ENCODE assay signal across 1 cellular context in the genomic region with DNA sequence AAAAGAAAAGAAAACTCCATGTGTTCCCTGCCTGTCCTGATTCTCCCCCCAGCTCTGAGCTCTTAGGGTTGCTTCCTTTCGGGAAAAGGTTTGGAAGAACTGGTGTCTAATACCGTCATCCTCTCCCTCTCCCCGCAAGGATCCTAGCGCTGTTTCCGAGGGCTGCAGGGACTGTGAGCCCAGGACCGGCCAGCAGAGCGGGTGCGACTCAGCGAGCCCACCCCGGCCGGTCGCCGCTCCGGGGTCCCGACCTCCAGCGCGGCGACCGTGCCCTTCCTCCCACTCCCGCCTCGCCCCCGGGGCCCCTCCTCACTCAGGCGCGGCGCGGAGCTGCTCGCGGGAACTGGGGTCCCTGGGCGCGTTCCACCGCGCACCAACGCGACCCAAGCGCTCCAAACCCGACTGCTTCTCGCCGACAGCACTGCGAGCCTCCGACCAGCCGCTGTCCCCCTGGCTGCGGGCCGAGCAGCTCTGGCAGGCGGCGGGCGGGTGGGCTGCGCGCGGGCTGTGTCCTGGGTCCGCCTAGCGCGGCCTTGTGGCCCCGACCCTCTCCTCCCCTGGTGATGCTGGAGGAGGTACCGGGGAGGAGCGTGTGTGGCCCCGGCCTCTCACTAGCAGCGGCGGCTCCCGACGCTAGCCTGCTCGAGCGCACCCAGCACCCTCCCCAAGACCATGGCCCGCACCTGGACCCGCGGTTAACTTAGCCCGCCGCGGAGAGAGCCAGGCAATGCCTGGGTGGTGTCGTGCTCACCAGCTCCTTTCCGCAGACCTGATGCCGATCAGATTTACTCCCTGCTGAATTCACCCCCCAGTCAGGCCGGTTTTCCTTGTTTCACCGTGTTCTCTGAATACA.
A peak's percentile ranks its signal among the peaks of the same experiment; 100 is the strongest.
TF ChIP-seq lines count a peak whose summit lies in the region.

A gene (minus strand): TSS at position 509 of the 853 bp plus-strand sequence. CDS start 12,484 bp downstream, outside the sequence.

TF ChIP-seq in HepG2, 621 proteins besides CTCF, POLR2A, EP300 and RAD21 (continued from another document and continues in another):
- TF ChIP-seq, protein P1, sequence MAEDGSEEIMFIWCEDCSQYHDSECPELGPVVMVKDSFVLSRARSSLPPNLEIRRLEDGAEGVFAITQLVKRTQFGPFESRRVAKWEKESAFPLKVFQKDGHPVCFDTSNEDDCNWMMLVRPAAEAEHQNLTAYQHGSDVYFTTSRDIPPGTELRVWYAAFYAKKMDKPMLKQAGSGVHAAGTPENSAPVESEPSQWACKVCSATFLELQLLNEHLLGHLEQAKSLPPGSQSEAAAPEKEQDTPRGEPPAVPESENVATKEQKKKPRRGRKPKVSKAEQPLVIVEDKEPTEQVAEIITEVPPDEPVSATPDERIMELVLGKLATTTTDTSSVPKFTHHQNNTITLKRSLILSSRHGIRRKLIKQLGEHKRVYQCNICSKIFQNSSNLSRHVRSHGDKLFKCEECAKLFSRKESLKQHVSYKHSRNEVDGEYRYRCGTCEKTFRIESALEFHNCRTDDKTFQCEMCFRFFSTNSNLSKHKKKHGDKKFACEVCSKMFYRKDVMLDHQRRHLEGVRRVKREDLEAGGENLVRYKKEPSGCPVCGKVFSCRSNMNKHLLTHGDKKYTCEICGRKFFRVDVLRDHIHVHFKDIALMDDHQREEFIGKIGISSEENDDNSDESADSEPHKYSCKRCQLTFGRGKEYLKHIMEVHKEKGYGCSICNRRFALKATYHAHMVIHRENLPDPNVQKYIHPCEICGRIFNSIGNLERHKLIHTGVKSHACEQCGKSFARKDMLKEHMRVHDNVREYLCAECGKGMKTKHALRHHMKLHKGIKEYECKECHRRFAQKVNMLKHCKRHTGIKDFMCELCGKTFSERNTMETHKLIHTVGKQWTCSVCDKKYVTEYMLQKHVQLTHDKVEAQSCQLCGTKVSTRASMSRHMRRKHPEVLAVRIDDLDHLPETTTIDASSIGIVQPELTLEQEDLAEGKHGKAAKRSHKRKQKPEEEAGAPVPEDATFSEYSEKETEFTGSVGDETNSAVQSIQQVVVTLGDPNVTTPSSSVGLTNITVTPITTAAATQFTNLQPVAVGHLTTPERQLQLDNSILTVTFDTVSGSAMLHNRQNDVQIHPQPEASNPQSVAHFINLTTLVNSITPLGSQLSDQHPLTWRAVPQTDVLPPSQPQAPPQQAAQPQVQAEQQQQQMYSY (CRISPR knock-in tag; IDR thresholded peaks at IDR 0.05) = no peak
- TF ChIP-seq, protein P2, sequence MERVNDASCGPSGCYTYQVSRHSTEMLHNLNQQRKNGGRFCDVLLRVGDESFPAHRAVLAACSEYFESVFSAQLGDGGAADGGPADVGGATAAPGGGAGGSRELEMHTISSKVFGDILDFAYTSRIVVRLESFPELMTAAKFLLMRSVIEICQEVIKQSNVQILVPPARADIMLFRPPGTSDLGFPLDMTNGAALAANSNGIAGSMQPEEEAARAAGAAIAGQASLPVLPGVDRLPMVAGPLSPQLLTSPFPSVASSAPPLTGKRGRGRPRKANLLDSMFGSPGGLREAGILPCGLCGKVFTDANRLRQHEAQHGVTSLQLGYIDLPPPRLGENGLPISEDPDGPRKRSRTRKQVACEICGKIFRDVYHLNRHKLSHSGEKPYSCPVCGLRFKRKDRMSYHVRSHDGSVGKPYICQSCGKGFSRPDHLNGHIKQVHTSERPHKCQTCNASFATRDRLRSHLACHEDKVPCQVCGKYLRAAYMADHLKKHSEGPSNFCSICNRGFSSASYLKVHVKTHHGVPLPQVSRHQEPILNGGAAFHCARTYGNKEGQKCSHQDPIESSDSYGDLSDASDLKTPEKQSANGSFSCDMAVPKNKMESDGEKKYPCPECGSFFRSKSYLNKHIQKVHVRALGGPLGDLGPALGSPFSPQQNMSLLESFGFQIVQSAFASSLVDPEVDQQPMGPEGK (CRISPR knock-in tag; IDR thresholded peaks at IDR 0.05) = no peak
- TF ChIP-seq, protein P3, sequence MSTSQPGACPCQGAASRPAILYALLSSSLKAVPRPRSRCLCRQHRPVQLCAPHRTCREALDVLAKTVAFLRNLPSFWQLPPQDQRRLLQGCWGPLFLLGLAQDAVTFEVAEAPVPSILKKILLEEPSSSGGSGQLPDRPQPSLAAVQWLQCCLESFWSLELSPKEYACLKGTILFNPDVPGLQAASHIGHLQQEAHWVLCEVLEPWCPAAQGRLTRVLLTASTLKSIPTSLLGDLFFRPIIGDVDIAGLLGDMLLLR (CRISPR knock-in tag; IDR thresholded peaks at IDR 0.05) = no peak
- TF ChIP-seq ZNF232 (CRISPR knock-in tag; IDR thresholded peaks at IDR 0.05; ENCODE audit: borderline replicate concordance) = no peak
- TF ChIP-seq, protein P4, sequence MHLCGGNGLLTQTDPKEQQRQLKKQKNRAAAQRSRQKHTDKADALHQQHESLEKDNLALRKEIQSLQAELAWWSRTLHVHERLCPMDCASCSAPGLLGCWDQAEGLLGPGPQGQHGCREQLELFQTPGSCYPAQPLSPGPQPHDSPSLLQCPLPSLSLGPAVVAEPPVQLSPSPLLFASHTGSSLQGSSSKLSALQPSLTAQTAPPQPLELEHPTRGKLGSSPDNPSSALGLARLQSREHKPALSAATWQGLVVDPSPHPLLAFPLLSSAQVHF (CRISPR knock-in tag; IDR thresholded peaks at IDR 0.05) = no peak
- no peak for TF ChIP-seq TCF7L2 (IDR thresholded peaks at IDR 0.05; ENCODE audit: low read depth, low read length)
- TF ChIP-seq RELA (CRISPR knock-in tag; IDR thresholded peaks at IDR 0.05) = no peak
- TF ChIP-seq CEBPG (CRISPR knock-in tag; IDR thresholded peaks at IDR 0.05) = no peak
- peak; percentile 71; the same call in 1 of the 2 replicates for TF ChIP-seq GPN1 (CRISPR knock-in tag; IDR thresholded peaks at IDR 0.05; ENCODE audit: borderline replicate concordance)
- no peak for TF ChIP-seq CENPT (CRISPR knock-in tag; IDR thresholded peaks at IDR 0.05; ENCODE audit: low read depth)
- TF ChIP-seq, protein P5, sequence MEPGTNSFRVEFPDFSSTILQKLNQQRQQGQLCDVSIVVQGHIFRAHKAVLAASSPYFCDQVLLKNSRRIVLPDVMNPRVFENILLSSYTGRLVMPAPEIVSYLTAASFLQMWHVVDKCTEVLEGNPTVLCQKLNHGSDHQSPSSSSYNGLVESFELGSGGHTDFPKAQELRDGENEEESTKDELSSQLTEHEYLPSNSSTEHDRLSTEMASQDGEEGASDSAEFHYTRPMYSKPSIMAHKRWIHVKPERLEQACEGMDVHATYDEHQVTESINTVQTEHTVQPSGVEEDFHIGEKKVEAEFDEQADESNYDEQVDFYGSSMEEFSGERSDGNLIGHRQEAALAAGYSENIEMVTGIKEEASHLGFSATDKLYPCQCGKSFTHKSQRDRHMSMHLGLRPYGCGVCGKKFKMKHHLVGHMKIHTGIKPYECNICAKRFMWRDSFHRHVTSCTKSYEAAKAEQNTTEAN (CRISPR knock-in tag; conservative IDR thresholded peaks at IDR 0.05) = no peak
- TF ChIP-seq ZNF720 (CRISPR knock-in tag; IDR thresholded peaks at IDR 0.05) = no peak
- TF ChIP-seq ZNF567 (CRISPR knock-in tag; IDR thresholded peaks at IDR 0.05; ENCODE audit: borderline replicate concordance) = no peak
- TF ChIP-seq, protein P6, sequence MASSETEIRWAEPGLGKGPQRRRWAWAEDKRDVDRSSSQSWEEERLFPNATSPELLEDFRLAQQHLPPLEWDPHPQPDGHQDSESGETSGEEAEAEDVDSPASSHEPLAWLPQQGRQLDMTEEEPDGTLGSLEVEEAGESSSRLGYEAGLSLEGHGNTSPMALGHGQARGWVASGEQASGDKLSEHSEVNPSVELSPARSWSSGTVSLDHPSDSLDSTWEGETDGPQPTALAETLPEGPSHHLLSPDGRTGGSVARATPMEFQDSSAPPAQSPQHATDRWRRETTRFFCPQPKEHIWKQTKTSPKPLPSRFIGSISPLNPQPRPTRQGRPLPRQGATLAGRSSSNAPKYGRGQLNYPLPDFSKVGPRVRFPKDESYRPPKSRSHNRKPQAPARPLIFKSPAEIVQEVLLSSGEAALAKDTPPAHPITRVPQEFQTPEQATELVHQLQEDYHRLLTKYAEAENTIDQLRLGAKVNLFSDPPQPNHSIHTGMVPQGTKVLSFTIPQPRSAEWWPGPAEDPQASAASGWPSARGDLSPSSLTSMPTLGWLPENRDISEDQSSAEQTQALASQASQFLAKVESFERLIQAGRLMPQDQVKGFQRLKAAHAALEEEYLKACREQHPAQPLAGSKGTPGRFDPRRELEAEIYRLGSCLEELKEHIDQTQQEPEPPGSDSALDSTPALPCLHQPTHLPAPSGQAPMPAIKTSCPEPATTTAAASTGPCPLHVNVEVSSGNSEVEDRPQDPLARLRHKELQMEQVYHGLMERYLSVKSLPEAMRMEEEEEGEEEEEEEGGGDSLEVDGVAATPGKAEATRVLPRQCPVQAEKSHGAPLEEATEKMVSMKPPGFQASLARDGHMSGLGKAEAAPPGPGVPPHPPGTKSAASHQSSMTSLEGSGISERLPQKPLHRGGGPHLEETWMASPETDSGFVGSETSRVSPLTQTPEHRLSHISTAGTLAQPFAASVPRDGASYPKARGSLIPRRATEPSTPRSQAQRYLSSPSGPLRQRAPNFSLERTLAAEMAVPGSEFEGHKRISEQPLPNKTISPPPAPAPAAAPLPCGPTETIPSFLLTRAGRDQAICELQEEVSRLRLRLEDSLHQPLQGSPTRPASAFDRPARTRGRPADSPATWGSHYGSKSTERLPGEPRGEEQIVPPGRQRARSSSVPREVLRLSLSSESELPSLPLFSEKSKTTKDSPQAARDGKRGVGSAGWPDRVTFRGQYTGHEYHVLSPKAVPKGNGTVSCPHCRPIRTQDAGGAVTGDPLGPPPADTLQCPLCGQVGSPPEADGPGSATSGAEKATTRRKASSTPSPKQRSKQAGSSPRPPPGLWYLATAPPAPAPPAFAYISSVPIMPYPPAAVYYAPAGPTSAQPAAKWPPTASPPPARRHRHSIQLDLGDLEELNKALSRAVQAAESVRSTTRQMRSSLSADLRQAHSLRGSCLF (CRISPR knock-in tag; IDR thresholded peaks at IDR 0.05; ENCODE audit: borderline replicate concordance) = no peak
- TF ChIP-seq, protein P7, sequence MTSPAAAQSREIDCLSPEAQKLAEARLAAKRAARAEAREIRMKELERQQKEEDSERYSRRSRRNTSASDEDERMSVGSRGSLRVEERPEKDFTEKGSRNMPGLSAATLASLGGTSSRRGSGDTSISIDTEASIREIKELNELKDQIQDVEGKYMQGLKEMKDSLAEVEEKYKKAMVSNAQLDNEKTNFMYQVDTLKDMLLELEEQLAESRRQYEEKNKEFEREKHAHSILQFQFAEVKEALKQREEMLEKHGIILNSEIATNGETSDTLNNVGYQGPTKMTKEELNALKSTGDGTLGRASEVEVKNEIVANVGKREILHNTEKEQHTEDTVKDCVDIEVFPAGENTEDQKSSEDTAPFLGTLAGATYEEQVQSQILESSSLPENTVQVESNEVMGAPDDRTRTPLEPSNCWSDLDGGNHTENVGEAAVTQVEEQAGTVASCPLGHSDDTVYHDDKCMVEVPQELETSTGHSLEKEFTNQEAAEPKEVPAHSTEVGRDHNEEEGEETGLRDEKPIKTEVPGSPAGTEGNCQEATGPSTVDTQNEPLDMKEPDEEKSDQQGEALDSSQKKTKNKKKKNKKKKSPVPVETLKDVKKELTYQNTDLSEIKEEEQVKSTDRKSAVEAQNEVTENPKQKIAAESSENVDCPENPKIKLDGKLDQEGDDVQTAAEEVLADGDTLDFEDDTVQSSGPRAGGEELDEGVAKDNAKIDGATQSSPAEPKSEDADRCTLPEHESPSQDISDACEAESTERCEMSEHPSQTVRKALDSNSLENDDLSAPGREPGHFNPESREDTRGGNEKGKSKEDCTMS (CRISPR knock-in tag; conservative IDR thresholded peaks at IDR 0.05) = no peak
- TF ChIP-seq, protein P8, sequence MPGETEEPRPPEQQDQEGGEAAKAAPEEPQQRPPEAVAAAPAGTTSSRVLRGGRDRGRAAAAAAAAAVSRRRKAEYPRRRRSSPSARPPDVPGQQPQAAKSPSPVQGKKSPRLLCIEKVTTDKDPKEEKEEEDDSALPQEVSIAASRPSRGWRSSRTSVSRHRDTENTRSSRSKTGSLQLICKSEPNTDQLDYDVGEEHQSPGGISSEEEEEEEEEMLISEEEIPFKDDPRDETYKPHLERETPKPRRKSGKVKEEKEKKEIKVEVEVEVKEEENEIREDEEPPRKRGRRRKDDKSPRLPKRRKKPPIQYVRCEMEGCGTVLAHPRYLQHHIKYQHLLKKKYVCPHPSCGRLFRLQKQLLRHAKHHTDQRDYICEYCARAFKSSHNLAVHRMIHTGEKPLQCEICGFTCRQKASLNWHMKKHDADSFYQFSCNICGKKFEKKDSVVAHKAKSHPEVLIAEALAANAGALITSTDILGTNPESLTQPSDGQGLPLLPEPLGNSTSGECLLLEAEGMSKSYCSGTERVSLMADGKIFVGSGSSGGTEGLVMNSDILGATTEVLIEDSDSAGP (CRISPR knock-in tag; IDR thresholded peaks at IDR 0.05; ENCODE audit: borderline replicate concordance) = peak; percentile 52; the same call in 1 of the 2 replicates
- TF ChIP-seq ZBTB7A (CRISPR knock-in tag; IDR thresholded peaks at IDR 0.05) = no peak
- TF ChIP-seq ZFP82 (CRISPR knock-in tag; IDR thresholded peaks at IDR 0.05; ENCODE audit: borderline replicate concordance) = no peak
- TF ChIP-seq MIER3 (CRISPR knock-in tag; IDR thresholded peaks at IDR 0.05; ENCODE audit: borderline replicate concordance) = no peak
- no peak for TF ChIP-seq SNRNP70 (IDR thresholded peaks at IDR 0.05; ENCODE audit: low read depth, low read length)
- TF ChIP-seq, protein P9, sequence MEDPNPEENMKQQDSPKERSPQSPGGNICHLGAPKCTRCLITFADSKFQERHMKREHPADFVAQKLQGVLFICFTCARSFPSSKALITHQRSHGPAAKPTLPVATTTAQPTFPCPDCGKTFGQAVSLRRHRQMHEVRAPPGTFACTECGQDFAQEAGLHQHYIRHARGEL (CRISPR knock-in tag; IDR thresholded peaks at IDR 0.05) = no peak
- TF ChIP-seq CREM (IDR thresholded peaks at IDR 0.05) = no peak
- no peak for TF ChIP-seq CREM (CRISPR knock-in tag; IDR thresholded peaks at IDR 0.05)
- TF ChIP-seq ZNF75D (CRISPR knock-in tag; IDR thresholded peaks at IDR 0.05; ENCODE audit: borderline replicate concordance) = no peak
- TF ChIP-seq SRY (CRISPR knock-in tag; IDR thresholded peaks at IDR 0.05) = peak; percentile 28; the same call in 1 of the 2 replicates
- no peak for TF ChIP-seq TBP (CRISPR knock-in tag; IDR thresholded peaks at IDR 0.05)
- no peak for TF ChIP-seq ZNF292 (CRISPR knock-in tag; IDR thresholded peaks at IDR 0.05; ENCODE audit: borderline replicate concordance, low read depth)
- TF ChIP-seq TCF12 (IDR thresholded peaks at IDR 0.05) = no peak
- no peak for TF ChIP-seq TCF12 (CRISPR knock-in tag; IDR thresholded peaks at IDR 0.05)
- TF ChIP-seq ZKSCAN1 (IDR thresholded peaks at IDR 0.05; ENCODE audit: low read length) = no peak
- no peak for TF ChIP-seq CENPX (CRISPR knock-in tag; IDR thresholded peaks at IDR 0.05)
- TF ChIP-seq RBM22 (optimal IDR thresholded peaks at IDR 0.05; ENCODE audit: low read length) = no peak
- TF ChIP-seq THYN1 (CRISPR knock-in tag; IDR thresholded peaks at IDR 0.05; ENCODE audit: borderline replicate concordance, low read depth) = no peak
- no peak for TF ChIP-seq SRSF4 (IDR thresholded peaks at IDR 0.05; ENCODE audit: low read depth, low read length, poor library complexity, severe bottlenecking)
- no peak for TF ChIP-seq ZNF326 (CRISPR knock-in tag; IDR thresholded peaks at IDR 0.05; ENCODE audit: borderline replicate concordance)
- TF ChIP-seq ZNF552 (CRISPR knock-in tag; IDR thresholded peaks at IDR 0.05; ENCODE audit: borderline replicate concordance) = no peak
- no peak for TF ChIP-seq TBL1XR1 (IDR thresholded peaks at IDR 0.05; ENCODE audit: borderline replicate concordance, low read length, partially characterized antibody)
- TF ChIP-seq ZNF17 (CRISPR knock-in tag; IDR thresholded peaks at IDR 0.05) = no peak
- no peak for TF ChIP-seq ISL2 (CRISPR knock-in tag; IDR thresholded peaks at IDR 0.05)
- TF ChIP-seq U2AF2 (IDR thresholded peaks at IDR 0.05; ENCODE audit: low read depth, low read length) = no peak
- no peak for TF ChIP-seq DNMT1 (CRISPR knock-in tag; IDR thresholded peaks at IDR 0.05)
- no peak for TF ChIP-seq ZNF296 (CRISPR knock-in tag; conservative IDR thresholded peaks at IDR 0.05)
- TF ChIP-seq ZNF382 (CRISPR knock-in tag; IDR thresholded peaks at IDR 0.05; ENCODE audit: borderline replicate concordance) = no peak
